ENCODE assay signal across 14 cellular contexts in genomic region chr9:93669116-93669957, GRCh38.
DNase-seq lines count a peak whose midpoint lies in the region; ATAC-seq and TF ChIP-seq lines count a peak whose summit lies in the region.
"Had no signal": no experiment of that assay in that cellular context is flagged by ENCODE, and none has a peak within 500 bp of the region (broad histone marks: within the 10 kb centered on the region; RNA-seq: fewer than 3 reads in every experiment).

No MANE protein-coding gene starts in this region.

- H4K20me1 ChIP-seq in IMR-90 (ENCODE audit: insufficient read depth, low read length) (peaks cover 11% of the 10 kb centered on the region), osteoblast (ENCODE audit: insufficient read depth, low read length) (peaks cover 27% of the 10 kb centered on the region)

- H3K56ac ChIP-seq in IMR-90 (ENCODE audit: extremely low read depth, insufficient read depth, low read length): no peak overlapping the region

- H3K18ac ChIP-seq in IMR-90 (ENCODE audit: low read depth, low read length): no peak overlapping the region

- H2BK20ac ChIP-seq in IMR-90 (ENCODE audit: low read depth, low read length): no peak overlapping the region

- H4K91ac ChIP-seq in IMR-90 (ENCODE audit: insufficient read depth, low read depth, low read length): no peak overlapping the region

- no peak overlapping the region for H3K4me3 ChIP-seq in IMR-90 (ENCODE audit: insufficient read depth, low read depth, low read length)
- H3K4me3 ChIP-seq in endodermal cell (ENCODE audit: low read length): no peak overlapping the region
- H3K4me3 ChIP-seq in osteoblast (ENCODE audit: insufficient read depth, low read length): no peak overlapping the region
- H3K4me3 ChIP-seq: MG63, vagina had no signal

- no peak overlapping the region for H3K4ac ChIP-seq in IMR-90 (ENCODE audit: low read depth, low read length)

- H3K9me3 ChIP-seq in IMR-90 (ENCODE audit: control insufficient read depth, insufficient read depth, low read length): no peaks in the 10 kb centered on the region
- no peaks in the 10 kb centered on the region for H3K9me3 ChIP-seq in endodermal cell (ENCODE audit: control insufficient read depth, low read length)
- H3K9me3 ChIP-seq in osteoblast (ENCODE audit: low read depth, low read length): no peaks in the 10 kb centered on the region
- H3K9me3 ChIP-seq: Caco-2, MG63, vagina had no signal

- no peak for TF ChIP-seq RAD21 in IMR-90 (IDR thresholded peaks at IDR 0.05; ENCODE audit: low read length)

- H2BK15ac ChIP-seq in IMR-90 (ENCODE audit: low read depth, low read length): no peak overlapping the region

- H3K27ac ChIP-seq in IMR-90 (ENCODE audit: insufficient read depth, low read length) (no peak overlapping the region), endodermal cell (ENCODE audit: low read depth, low read length) (no peak overlapping the region), osteoblast (ENCODE audit: low read depth, low read length) (no peak overlapping the region)
- H3K27ac ChIP-seq: parathyroid adenoma, vagina had no signal

- peak overlapping the region in 6 of 7 donors; percentile 66 to 93 (median 87) for H3K27ac Mint-ChIP-seq in CD14-positive monocyte
- no peak overlapping the region for H3K27ac Mint-ChIP-seq in endodermal cell
- peak overlapping the region in 1 of 6 donors; percentile 78 for H3K27ac Mint-ChIP-seq in immature natural killer cell

- H3K4me1 Mint-ChIP-seq in CD14-positive monocyte (no peaks in the 10 kb centered on the region), endodermal cell (peaks cover 3% of the 10 kb centered on the region), immature natural killer cell (peaks cover 7 to 13% of the 10 kb centered on the region in 2 donors)

- no peak overlapping the region for H2AK5ac ChIP-seq in IMR-90 (ENCODE audit: low read depth, low read length)

- in situ Hi-C loops in IMR-90 (cut with MboI; ENCODE audit: low sequenced_read_pairs): no loop called here

- H3K27me3 ChIP-seq in IMR-90 (ENCODE audit: control insufficient read depth, insufficient read depth, low read length) (no peaks in the 10 kb centered on the region), endodermal cell (ENCODE audit: control insufficient read depth, insufficient read depth, low read length, poor library complexity, severe bottlenecking) (no peaks in the 10 kb centered on the region), osteoblast (ENCODE audit: insufficient read depth, low read length) (no peaks in the 10 kb centered on the region)
- H3K27me3 ChIP-seq: MG63, vagina had no signal

- H3K9me3 Mint-ChIP-seq in CD14-positive monocyte (peaks cover 0 to 5% (median 0%) of the 10 kb centered on the region in 7 donors), endodermal cell (no peaks in the 10 kb centered on the region), immature natural killer cell (no peaks in the 10 kb centered on the region)

- 87% methylated on average over 6 of the region's 15 CpGs; no CpG with 5 or more reads in 1 of the 2 experiments for WGBS in IMR-90 (ENCODE audit: extremely low coverage in 2 of 2, insufficient read length in 1 of 2), 2 experiments
- WGBS in endodermal cell (ENCODE audit: insufficient coverage in 1 of 2, insufficient read length in 1 of 2), 2 experiments: 90 to 96% methylated on average over 5 to 15 of the region's 15 CpGs

- no peak overlapping the region for H3K23ac ChIP-seq in IMR-90 (ENCODE audit: low read depth, low read length)

- DNase-seq in CD14-positive monocyte (ENCODE audit: low spot score) (peak; percentile 33), IMR-90 (no peak), endodermal cell (peak; percentile 30), osteoblast (ENCODE audit: insufficient read length, low spot score, missing footprints) (peak; percentile 96), immature natural killer cell (no peak), NCI-H2081 treated with DMSO at 0.1 percent for 48 hours (lab: John Stamatoyannopoulos, UW) (no peak), DMS 273 (lab: John Stamatoyannopoulos, UW; ENCODE audit: unreplicated experiment) (no peak)
- DNase-seq: MG63, SIG-M5 had no signal

- peaks cover 41 to 53% of the 10 kb centered on the region in 2 donors for H3K36me3 Mint-ChIP-seq in CD14-positive monocyte
- peaks cover 13% of the 10 kb centered on the region for H3K36me3 Mint-ChIP-seq in endodermal cell (ENCODE audit: low read depth)
- no peaks in the 10 kb centered on the region for H3K36me3 Mint-ChIP-seq in immature natural killer cell

- intact Hi-C loops in CD14-positive monocyte (cut with micrococcal nuclease): no loop called here
- intact Hi-C loops in IMR-90 (cut with micrococcal nuclease): loop anchor here (5.0 kb wide), 1 partner anchor 92 kb away; the partner anchor contains the start of gene PHF2

- H3K14ac ChIP-seq in IMR-90 (replicated peaks; ENCODE audit: low read depth, low read length): no peak overlapping the region

- no peak overlapping the region for H2AK9ac ChIP-seq in IMR-90 (replicated peaks; ENCODE audit: low read depth, low read length, poor library complexity)

- peak; percentile 24; the same call in 1 of the 2 replicates for ATAC-seq in IMR-90 (ENCODE audit: low read depth)
- no peak for ATAC-seq in GM18873 (IDR thresholded peaks at IDR 0.05; ENCODE audit: low FRiP score, unreplicated experiment)
- ATAC-seq: activated CD4-positive, CD25-positive, alpha-beta regulatory T cell treated with anti-CD3 and anti-CD28 coated beads, Interleukin-2, amount 50 U/mL, for 24 hours had no signal

- H3K27me3 Mint-ChIP-seq in CD14-positive monocyte (ENCODE audit: low read depth in 3 of 3): peaks cover 0 to 16% (median 3%) of the 10 kb centered on the region in 3 donors
- H3K27me3 Mint-ChIP-seq in endodermal cell (ENCODE audit: insufficient read depth): no peaks in the 10 kb centered on the region
- H3K27me3 Mint-ChIP-seq in immature natural killer cell (ENCODE audit: low read depth in 3 of 3): peaks cover 2 to 16% (median 2%) of the 10 kb centered on the region in 3 donors

- no peak overlapping the region for H2BK120ac ChIP-seq in IMR-90 (ENCODE audit: low read depth, low read length)

- POLR2A ChIA-PET in IMR-90 (lab: Charles Lee; ENCODE audit: unreplicated experiment): no interaction called here

- H3K36me3 ChIP-seq in IMR-90 (ENCODE audit: control insufficient read depth, insufficient read depth, low read length): peaks cover 27% of the 10 kb centered on the region; the same call in 1 of the 2 replicates
- H3K36me3 ChIP-seq in endodermal cell (ENCODE audit: control insufficient read depth, insufficient read depth, low read length): peaks cover 7% of the 10 kb centered on the region
- H3K36me3 ChIP-seq in osteoblast (ENCODE audit: insufficient read depth, low read length): no peaks in the 10 kb centered on the region
- H3K36me3 ChIP-seq: MG63 had no signal

- H3K9ac ChIP-seq in IMR-90 (ENCODE audit: low read depth, low read length): no peak overlapping the region
- H3K9ac ChIP-seq in endodermal cell (ENCODE audit: extremely low read depth, low read length, poor library complexity, severe bottlenecking): no peak overlapping the region
- H3K9ac ChIP-seq: parathyroid adenoma had no signal

- H2AFZ ChIP-seq in IMR-90 (replicated peaks; ENCODE audit: low read length, poor library complexity) (no peak overlapping the region), osteoblast (ENCODE audit: low read length) (no peak overlapping the region)
- H2AFZ ChIP-seq: parathyroid adenoma had no signal

- CTCF ChIA-PET in IMR-90 (lab: Yijun Ruan, JAX): interaction anchor here (0.6 kb wide), 1 partner anchor 595 kb away, joined by 3 read pairs; no protein-coding TSS in a partner anchor

- no peak overlapping the region for H4K8ac ChIP-seq in IMR-90 (ENCODE audit: low read depth in 2 of 2, low read length in 2 of 2)

- H3K79me2 ChIP-seq in osteoblast (ENCODE audit: insufficient read depth, low read length): no peaks in the 10 kb centered on the region
- H3K79me2 ChIP-seq: parathyroid adenoma had no signal

- no peak overlapping the region for H3K4me3 Mint-ChIP-seq in CD14-positive monocyte
- no peak overlapping the region for H3K4me3 Mint-ChIP-seq in endodermal cell
- H3K4me3 Mint-ChIP-seq in immature natural killer cell: no peak overlapping the region

- no peak for TF ChIP-seq POLR2A in IMR-90 (IDR thresholded peaks at IDR 0.05; ENCODE audit: low read depth, low read length)

- no peaks in the 10 kb centered on the region for H3K4me1 ChIP-seq in IMR-90 (ENCODE audit: control insufficient read depth, insufficient read depth, low read length)
- no peaks in the 10 kb centered on the region for H3K4me1 ChIP-seq in endodermal cell (ENCODE audit: control insufficient read depth, insufficient read depth, low read length)
- no peaks in the 10 kb centered on the region for H3K4me1 ChIP-seq in osteoblast (ENCODE audit: insufficient read depth, low read length)
- H3K4me1 ChIP-seq: Caco-2, parathyroid adenoma, vagina had no signal

- H3K4me2 ChIP-seq in IMR-90 (ENCODE audit: low read depth, low read length) (no peak overlapping the region), osteoblast (ENCODE audit: insufficient read depth, low read length) (no peak overlapping the region)

- TF ChIP-seq CTCF in CD14-positive monocyte (IDR thresholded peaks at IDR 0.05) (no peak), IMR-90 (conservative IDR thresholded peaks at IDR 0.05; ENCODE audit: low read depth, low read length) (no peak), endodermal cell (conservative IDR thresholded peaks at IDR 0.05) (no peak), osteoblast (IDR thresholded peaks at IDR 0.05; ENCODE audit: extremely low read depth, low read depth, low read length) (no peak)

- H4K5ac ChIP-seq in IMR-90 (ENCODE audit: low read depth, low read length): no peak overlapping the region

- dilution Hi-C loops in IMR-90 (cut with HindIII; ENCODE audit: low sequenced_read_pairs, unreplicated experiment): no loop called here

- H3K9me1 ChIP-seq in IMR-90 (ENCODE audit: insufficient read depth, low read length): peaks cover 10% of the 10 kb centered on the region

- 0 out of 4 replicates have a peak, but pooled peaks cover 0 to 6% of the 10 kb centered on the region in 2 experiments for H3K79me1 ChIP-seq in IMR-90 (ENCODE audit: low read depth in 1 of 2, low read length in 2 of 2)

- H2BK5ac ChIP-seq in IMR-90 (ENCODE audit: low read depth, low read length, poor library complexity, severe bottlenecking): no peak overlapping the region

- no TSS peak for BruUV-seq in IMR-90 (replicated peaks; lab: Mats Ljungman, UMichigan)

TF ChIP-seq in IMR-90, 13 proteins besides CTCF, POLR2A, EP300 and RAD21 (continues in another document):
- TF ChIP-seq MAZ (IDR thresholded peaks at IDR 0.05; ENCODE audit: borderline replicate concordance, low read depth, low read length) (no peak), ELK1 (IDR thresholded peaks at IDR 0.05; ENCODE audit: borderline replicate concordance, low read depth, low read length) (no peak), CHD1 (IDR thresholded peaks at IDR 0.05; ENCODE audit: low read depth, low read length) (no peak)

Comparison
In these comparisons a context has a peak if more than half of its experiments do, and no peak if none do; other contexts are left out.
1. DNase-seq: peak in CD14-positive monocyte (single experiment), endodermal cell (single experiment) and osteoblast (single experiment); none in IMR-90 (single experiment), immature natural killer cell (0 of 3), NCI-H2081 treated with DMSO at 0.1 percent for 48 hours (single experiment) and DMS 273 (single experiment).